ENCODE assay signal across 12 cellular contexts in the genomic region with DNA sequence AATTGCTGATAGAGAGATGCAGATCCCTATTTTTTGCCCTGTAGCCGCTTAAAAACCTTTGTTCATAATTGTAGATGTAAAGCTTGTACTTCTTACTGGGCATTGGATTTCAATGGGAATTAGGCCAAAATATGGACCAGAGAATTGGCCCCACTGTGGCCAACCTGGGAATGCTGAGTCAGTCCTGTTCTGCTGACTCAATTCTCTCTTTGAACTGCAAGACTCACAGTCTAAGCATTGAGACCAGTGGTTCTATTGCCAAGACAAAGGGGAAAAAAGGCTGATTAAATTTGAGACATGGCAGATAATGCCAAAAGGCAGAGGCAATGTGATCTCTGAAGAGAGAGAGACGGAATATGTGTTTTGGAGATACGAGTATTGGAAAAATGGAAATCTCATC.
A peak's percentile ranks its signal among the peaks of the same experiment; 100 is the strongest.
DNase-seq lines count a peak whose midpoint lies in the region; ATAC-seq, FAIRE-seq and TF ChIP-seq lines count a peak whose summit lies in the region.
"Had no signal": no experiment of that assay in that cellular context is flagged by ENCODE, and none has a peak within 500 bp of the region (broad histone marks: within the 10 kb centered on the region; RNA-seq: fewer than 3 reads in every experiment).

No MANE protein-coding gene starts in this region.

- dilution Hi-C loops in keratinocyte (cut with MboI; ENCODE audit: extremely low pct_ligation_motif_present, low sequenced_read_pairs) = no loop called here

- H3K9ac ChIP-seq in astrocyte (ENCODE audit: low read length) (peak overlapping the region; percentile 67), keratinocyte (ENCODE audit: control insufficient read depth, extremely low read depth, insufficient read depth, low read length) (no peak overlapping the region), subcutaneous abdominal adipose tissue (ENCODE audit: low read length in 5 of 5) (no peak overlapping the region)

- H3K27me3 ChIP-seq in astrocyte (ENCODE audit: insufficient read depth, low read length) = no peaks in the 10 kb centered on the region
- H3K27me3 ChIP-seq in keratinocyte (ENCODE audit: control insufficient read depth, extremely low read depth, insufficient read depth, low read length) = no peaks in the 10 kb centered on the region
- no peaks in the 10 kb centered on the region for H3K27me3 ChIP-seq in subcutaneous abdominal adipose tissue (ENCODE audit: control insufficient read depth in 5 of 5, insufficient read depth in 4 of 5, low read length in 5 of 5)

- peak; percentile 23 for DNase-seq in GM04504 (ENCODE audit: low read depth)
- DNase-seq in astrocyte (ENCODE audit: low read depth) = peak; percentile 81
- DNase-seq in keratinocyte (ENCODE audit: low read depth, low spot score) = no peak
- no peak for DNase-seq in activated T-cell treated with anti-CD3 and anti-CD28 coated beads, Interleukin-2, amount 50 U/mL, for 4 hours
- DNase-seq in D341Med (ENCODE audit: low spot score) = no peak
- DNase-seq in NCI-H1417 (lab: John Stamatoyannopoulos, UW) = no peak
- DNase-seq: activated naive CD4-positive, alpha-beta T cell treated with anti-CD3 and anti-CD28 coated beads, Interleukin-2, amount 50 U/mL, for 16 hours; GF-D8; NK-92 treated with Interleukin-12 subunit alpha and Interleukin-12 subunit beta, amount 100 ng/mL, for 24 hours had no signal

- peaks cover 45% of the 10 kb centered on the region for H3K4me1 Mint-ChIP-seq in astrocyte (ENCODE audit: low read depth, unreplicated experiment)
- H3K4me1 Mint-ChIP-seq in activated T-cell treated with anti-CD3 and anti-CD28 coated beads, Interleukin-2, amount 50 U/mL, for 4 hours (ENCODE audit: low read depth) = peaks cover 14% of the 10 kb centered on the region
- H3K4me1 Mint-ChIP-seq: memory B cell had no signal

- no peak for ATAC-seq in activated T-cell treated with anti-CD3 and anti-CD28 coated beads, Interleukin-2, amount 50 U/mL, for 4 hours
- ATAC-seq in HG02759 (IDR thresholded peaks at IDR 0.05; ENCODE audit: unreplicated experiment) = no peak

- H3K9me1 ChIP-seq in keratinocyte (ENCODE audit: control insufficient read depth, extremely low read depth, insufficient read depth, low read length) = peaks cover 2% of the 10 kb centered on the region

- H3K4me2 ChIP-seq in astrocyte (ENCODE audit: low read length) (peak overlapping the region; percentile 71), keratinocyte (ENCODE audit: control insufficient read depth, extremely low read depth, insufficient read depth, low read depth, low read length) (peak overlapping the region; percentile 86)

- H3K4me3 ChIP-seq in astrocyte (ENCODE audit: insufficient read depth, low read depth, low read length) (peak overlapping the region; percentile 8), keratinocyte (ENCODE audit: control insufficient read depth in 2 of 3, extremely low read depth in 1 of 3, insufficient read depth in 2 of 3, low read depth in 1 of 3, low read length in 3 of 3) (no peak overlapping the region), subcutaneous abdominal adipose tissue (ENCODE audit: low read depth in 1 of 5, low read length in 5 of 5) (no peak overlapping the region)

- H3K4me1 ChIP-seq in astrocyte (ENCODE audit: insufficient read depth, low read length) (peaks cover 52% of the 10 kb centered on the region), keratinocyte (ENCODE audit: control insufficient read depth, extremely low read depth, insufficient read depth, low read length) (peaks cover 51% of the 10 kb centered on the region), subcutaneous abdominal adipose tissue (ENCODE audit: control insufficient read depth in 5 of 5, insufficient read depth in 5 of 5, low read length in 5 of 5) (peaks cover 3 to 37% (median 25%) of the 10 kb centered on the region in 5 donors)

- H3K9me3 ChIP-seq in astrocyte (ENCODE audit: insufficient read depth, low read depth, low read length) (no peaks in the 10 kb centered on the region), keratinocyte (ENCODE audit: control insufficient read depth, low read depth, low read length) (no peaks in the 10 kb centered on the region), subcutaneous abdominal adipose tissue (ENCODE audit: control insufficient read depth in 5 of 5, low read length in 5 of 5) (no peaks in the 10 kb centered on the region)

- no peak overlapping the region for H2AFZ ChIP-seq in astrocyte (ENCODE audit: low read depth, low read length)
- no peak overlapping the region for H2AFZ ChIP-seq in keratinocyte (ENCODE audit: control insufficient read depth, low read length)

- H3K9me3 Mint-ChIP-seq in astrocyte (ENCODE audit: unreplicated experiment) = no peaks in the 10 kb centered on the region
- H3K9me3 Mint-ChIP-seq in activated T-cell treated with anti-CD3 and anti-CD28 coated beads, Interleukin-2, amount 50 U/mL, for 4 hours = no peaks in the 10 kb centered on the region
- H3K9me3 Mint-ChIP-seq: memory B cell had no signal

- peak overlapping the region; percentile 99 for H3K27ac Mint-ChIP-seq in astrocyte (ENCODE audit: unreplicated experiment)
- H3K27ac Mint-ChIP-seq: memory B cell had no signal

- H4K20me1 ChIP-seq in astrocyte (ENCODE audit: insufficient read depth, low read length) (no peaks in the 10 kb centered on the region), keratinocyte (ENCODE audit: control insufficient read depth, extremely low read depth, insufficient read depth, low read length) (no peaks in the 10 kb centered on the region)

- no peak for TF ChIP-seq CTCF in astrocyte (IDR thresholded peaks at IDR 0.05; ENCODE audit: insufficient read depth, low read depth, low read length)
- no peak for TF ChIP-seq CTCF in keratinocyte (optimal IDR thresholded peaks at IDR 0.05 in 1 of 3, IDR thresholded peaks at IDR 0.05 in 1 of 3, conservative IDR thresholded peaks at IDR 0.05 in 1 of 3; ENCODE audit: extremely low read depth in 1 of 3, insufficient read depth in 2 of 3, low read length in 3 of 3)

- no peak overlapping the region for H3K4me3 Mint-ChIP-seq in astrocyte (ENCODE audit: unreplicated experiment)
- no peak overlapping the region for H3K4me3 Mint-ChIP-seq in activated T-cell treated with anti-CD3 and anti-CD28 coated beads, Interleukin-2, amount 50 U/mL, for 4 hours
- H3K4me3 Mint-ChIP-seq: memory B cell had no signal

- H3K79me2 ChIP-seq in astrocyte (ENCODE audit: insufficient read depth, low read length) (no peaks in the 10 kb centered on the region), keratinocyte (ENCODE audit: control insufficient read depth, insufficient read depth, low read length) (no peaks in the 10 kb centered on the region)

- FAIRE-seq in astrocyte (lab: Jason Lieb, UNC) = peak; percentile 13
- no peak for FAIRE-seq in keratinocyte (lab: Jason Lieb, UNC)

- H3K36me3 Mint-ChIP-seq in astrocyte (ENCODE audit: low read depth, unreplicated experiment) = no peaks in the 10 kb centered on the region
- no peaks in the 10 kb centered on the region for H3K36me3 Mint-ChIP-seq in activated T-cell treated with anti-CD3 and anti-CD28 coated beads, Interleukin-2, amount 50 U/mL, for 4 hours (ENCODE audit: insufficient read depth)
- H3K36me3 Mint-ChIP-seq: memory B cell had no signal

- H3K27ac ChIP-seq in astrocyte (ENCODE audit: low read depth, low read length) = peak overlapping the region; percentile 91
- H3K27ac ChIP-seq in keratinocyte (ENCODE audit: control insufficient read depth, insufficient read depth, low read length) = peak overlapping the region; percentile 93
- H3K27ac ChIP-seq in subcutaneous abdominal adipose tissue (ENCODE audit: low read depth, low read length) = peak overlapping the region; percentile 90

- H3K36me3 ChIP-seq in astrocyte (ENCODE audit: insufficient read depth, low read length) (no peaks in the 10 kb centered on the region), keratinocyte (ENCODE audit: control insufficient read depth in 2 of 2, extremely low read depth in 1 of 2, insufficient read depth in 2 of 2, low read length in 2 of 2) (no peaks in the 10 kb centered on the region), subcutaneous abdominal adipose tissue (ENCODE audit: control insufficient read depth in 5 of 5, insufficient read depth in 5 of 5, low read length in 5 of 5) (no peaks in the 10 kb centered on the region)

- no peaks in the 10 kb centered on the region for H3K27me3 Mint-ChIP-seq in astrocyte (ENCODE audit: low read depth, unreplicated experiment)
- H3K27me3 Mint-ChIP-seq in activated T-cell treated with anti-CD3 and anti-CD28 coated beads, Interleukin-2, amount 50 U/mL, for 4 hours (ENCODE audit: low read depth) = peaks cover 2% of the 10 kb centered on the region

Comparison
In these comparisons a context has a peak if more than half of its experiments do, and no peak if none do; other contexts are left out.
1. DNase-seq: peak in GM04504 (single experiment) and astrocyte (single experiment); none in keratinocyte (single experiment), activated T-cell treated with anti-CD3 and anti-CD28 coated beads, Interleukin-2, amount 50 U/mL, for 4 hours (single experiment), D341Med (single experiment) and NCI-H1417 (0 of 3).
2. Peak in every context shown above with its lines, with median percentiles within 50 percentile points of each other: H3K27ac ChIP-seq.